In genomic region chr19:18152817-18153554, GRCh38 we compare ENCODE assay signal across 8 cellular contexts. TPM values are rescaled to one million over a fixed set of nuclear protein-coding genes. Genes with fewer than 3 reads are reported as not detected.
DNase-seq lines count a peak whose midpoint lies in the region; ATAC-seq and TF ChIP-seq lines count a peak whose summit lies in the region.

PIK3R2 (plus strand) TSS chr19:18153163; CDS start chr19:18155880, 2,717 bp downstream.

- H3K4me3 Mint-ChIP-seq in activated CD4-positive, alpha-beta T cell treated with anti-CD3 and anti-CD28 coated beads, Interleukin-2, amount 10 ng/mL, durations not matched to agents 24 days and 14 days = peak within 1 kb of the TSS; percentile 88

- H4K20me1 ChIP-seq in BLaER1 = peaks cover 32% of the 10 kb centered on the region

- peaks cover 15% of the 10 kb centered on the region for H3K36me3 Mint-ChIP-seq in activated CD4-positive, alpha-beta T cell treated with anti-CD3 and anti-CD28 coated beads, Interleukin-2, amount 10 ng/mL, durations not matched to agents 24 days and 14 days (ENCODE audit: low read depth)

- H3K9me3 Mint-ChIP-seq in activated CD4-positive, alpha-beta T cell treated with anti-CD3 and anti-CD28 coated beads, Interleukin-2, amount 10 ng/mL, durations not matched to agents 24 days and 14 days = no peaks in the 10 kb centered on the region

- no peaks in the 10 kb centered on the region for H3K27me3 ChIP-seq in BLaER1
- H3K27me3 ChIP-seq in colonic mucosa = no peaks in the 10 kb centered on the region

- no peaks in the 10 kb centered on the region for H3K27me3 Mint-ChIP-seq in activated CD4-positive, alpha-beta T cell treated with anti-CD3 and anti-CD28 coated beads, Interleukin-2, amount 10 ng/mL, durations not matched to agents 24 days and 14 days

- ATAC-seq in GM19372 (IDR thresholded peaks at IDR 0.05; ENCODE audit: low read depth, unreplicated experiment) = peak; percentile 74
- ATAC-seq in HG03521 (IDR thresholded peaks at IDR 0.05; ENCODE audit: unreplicated experiment) = peak; percentile 62

- peaks cover 47% of the 10 kb centered on the region for H3K36me3 ChIP-seq in BLaER1
- H3K36me3 ChIP-seq in colonic mucosa = no peaks in the 10 kb centered on the region

- H3K4me3 ChIP-seq in BLaER1 (peak within 1 kb of the TSS; percentile 92), colonic mucosa (peak within 1 kb of the TSS; percentile 80)

- H3K4me1 Mint-ChIP-seq in activated CD4-positive, alpha-beta T cell treated with anti-CD3 and anti-CD28 coated beads, Interleukin-2, amount 10 ng/mL, durations not matched to agents 24 days and 14 days = peaks cover 24% of the 10 kb centered on the region

- H3K9ac ChIP-seq in BLaER1 (peak within 1 kb of the TSS; percentile 94), colonic mucosa (ENCODE audit: low read depth in 2 of 2, low read length in 2 of 2) (peak within 1 kb of the TSS; percentile 89 to 91)

- DNase-seq in NCI-H69 (lab: John Stamatoyannopoulos, UW) (peak; percentile 99), colonic mucosa (peak; percentile 100), kidney glomerular epithelial cell (lab: John Stamatoyannopoulos, UW) (peak; percentile 99)
- DNase-seq in activated CD4-positive, alpha-beta T cell treated with anti-CD3 and anti-CD28 coated beads, Interleukin-2, amount 10 ng/mL, durations not matched to agents 24 days and 14 days = peak; percentile 100
- DNase-seq in stimulated activated CD4-positive, alpha-beta T cell treated with anti-CD3 and anti-CD28 coated beads, Interleukin-15, amount 100 ng/mL, for 48 hours (ENCODE audit: low read depth in 2 of 2) = peak; percentile 100

- H3K4me1 ChIP-seq in BLaER1 = peaks cover 46% of the 10 kb centered on the region
- peaks cover 40% of the 10 kb centered on the region for H3K4me1 ChIP-seq in colonic mucosa

- H3K9me3 ChIP-seq in BLaER1 (no peaks in the 10 kb centered on the region), colonic mucosa (no peaks in the 10 kb centered on the region)

- H3K27ac Mint-ChIP-seq in activated CD4-positive, alpha-beta T cell treated with anti-CD3 and anti-CD28 coated beads, Interleukin-2, amount 10 ng/mL, durations not matched to agents 24 days and 14 days = peak within 1 kb of the TSS; percentile 96

- H3K27ac ChIP-seq in BLaER1 = peak within 1 kb of the TSS; percentile 97
- H3K27ac ChIP-seq in colonic mucosa = peak within 1 kb of the TSS; percentile 98

- intact Hi-C loops in activated CD4-positive, alpha-beta T cell treated with anti-CD3 and anti-CD28 coated beads, Interleukin-2, amount 10 ng/mL, durations not matched to agents 24 days and 14 days (cut with micrococcal nuclease) = loop anchor here (1.0 to 2.0 kb wide), 5 partner anchors 8 to 204 kb away; partner anchors contain the start of gene MPV17L2
- intact Hi-C loops in colonic mucosa (cut with DNase I) = no loop called here

- peak within 1 kb of the TSS; percentile 98 for H3K4me2 ChIP-seq in BLaER1

- TF ChIP-seq CTCF in colonic mucosa (IDR thresholded peaks at IDR 0.05) = no peak

RNA-seq across cellular contexts. Expression of gene PIK3R2, which starts in this region (rescaled TPM):
- 19.6 and 20.7 TPM in 2 replicates for total RNA-seq in activated CD4-positive, alpha-beta T cell treated with anti-CD3 and anti-CD28 coated beads, Interleukin-2, amount 10 ng/mL, durations not matched to agents 24 days and 14 days
- 10 to 100 TPM; 42.9 to 48.2 TPM for total RNA-seq in colonic mucosa

Comparison
In these comparisons a context has a peak if more than half of its experiments do, and no peak if none do; other contexts are left out.
1. Peak in every context shown above with its lines: DNase-seq, ATAC-seq, H3K4me3 ChIP-seq and H3K27ac ChIP-seq.